In genomic region chr4:126750723-126751122, GRCh38 we compare ENCODE assay signal across 31 cellular contexts.
"Had no signal": no experiment of that assay in that cellular context is flagged by ENCODE, and none has a peak within 500 bp of the region (broad histone marks: within the 10 kb centered on the region; RNA-seq: fewer than 3 reads in every experiment).

No MANE protein-coding gene starts in this region.

- FAIRE-seq: pancreas had no signal

- ATAC-seq: activated CD8-positive, alpha-beta T cell treated with anti-CD3 and anti-CD28 coated beads for 36 hours; activated T-cell treated with anti-CD3 and anti-CD28 coated beads, Interleukin-2, amount 50 U/mL, for 4 hours; activated T-helper 17 cell treated with anti-CD3 and anti-CD28 coated beads, Interleukin-2, amount 50 U/mL, for 72 hours; esophagus mucosa; naive thymus-derived CD8-positive, alpha-beta T cell; pancreas; stimulated activated memory B cell treated with anti-CD40 and anti-IgM and Interleukin-4, amounts not matched to agents 10 μg/mL and 1 μg/mL and 100 μg/mL, for 72 hours; stimulated activated naive CD8-positive, alpha-beta T cell treated with anti-CD3 and anti-CD28 coated beads, Interleukin-15, amount 100 ng/mL, for 72 hours; T-helper 17 cell had no signal

- DNase-seq: activated CD4-positive, alpha-beta T cell treated with anti-CD3 and anti-CD28 coated beads, Interleukin-2, amount 10 ng/mL, durations not matched to agents 24 days and 14 days; activated CD4-positive, CD25-positive, alpha-beta regulatory T cell treated with anti-CD3 and anti-CD28 coated beads, Interleukin-2, amount 50 U/mL, for 72 hours; activated CD8-positive, alpha-beta T cell treated with anti-CD3 and anti-CD28 coated beads for 36 hours; activated gamma-delta T cell treated with Interleukin-2 at 50 U/mL for 16 hours; activated naive CD4-positive, alpha-beta T cell treated with anti-CD3 and anti-CD28 coated beads, Interleukin-2, amount 50 U/mL, for 16 hours; activated T-cell treated with anti-CD3 and anti-CD28 coated beads, Interleukin-2, amount 50 U/mL, for 4 hours; amygdala; endodermal cell; foreskin fibroblast; kidney glomerular epithelial cell; naive thymus-derived CD8-positive, alpha-beta T cell; nucleus accumbens; pancreas; retina; stimulated activated CD4-positive, alpha-beta T cell treated with anti-CD3 and anti-CD28 coated beads, Interleukin-1b, Interleukin-23, amount 100 ng/mL, for 48 hours; stimulated activated CD4-positive, alpha-beta T cell treated with anti-CD3 and anti-CD28 coated beads, Interleukin-4, amount 100 ng/mL, for 4 hours; stimulated activated CD8-positive, alpha-beta memory T cell treated with anti-CD3 and anti-CD28 coated beads, Interleukin-4, amount 100 ng/mL, for 48 hours; stimulated activated naive CD8-positive, alpha-beta T cell treated with anti-CD3 and anti-CD28 coated beads, Interleukin-15, amount 100 ng/mL, for 72 hours; substantia nigra; T-helper 17 cell; T1000 had no signal

- H3K4me2 ChIP-seq: smooth muscle cell had no signal

- H3K4me1 Mint-ChIP-seq: activated CD4-positive, alpha-beta T cell treated with anti-CD3 and anti-CD28 coated beads, Interleukin-2, amount 10 ng/mL, durations not matched to agents 24 days and 14 days; activated T-helper 17 cell treated with anti-CD3 and anti-CD28 coated beads, Interleukin-2, amount 50 U/mL, for 72 hours; central memory CD8-positive, alpha-beta T cell; memory B cell; naive thymus-derived CD8-positive, alpha-beta T cell; neural crest cell; stimulated activated memory B cell treated with anti-CD40 and anti-IgM and Interleukin-4, amounts not matched to agents 10 μg/mL and 1 μg/mL and 100 μg/mL, for 72 hours; stimulated activated naive CD8-positive, alpha-beta T cell treated with anti-CD3 and anti-CD28 coated beads, Interleukin-15, amount 100 ng/mL, for 72 hours; T-helper 17 cell had no signal

- H3K27ac Mint-ChIP-seq: activated CD4-positive, alpha-beta T cell treated with anti-CD3 and anti-CD28 coated beads, Interleukin-2, amount 10 ng/mL, durations not matched to agents 24 days and 14 days; activated CD8-positive, alpha-beta T cell treated with anti-CD3 and anti-CD28 coated beads for 36 hours; activated T-helper 17 cell treated with anti-CD3 and anti-CD28 coated beads, Interleukin-2, amount 50 U/mL, for 72 hours; dendritic cell treated with granulocyte-macrophage colony-stimulating factor and Interleukin-4, amounts not matched to agents 40 ng/mL and 50 ng/mL, for 4 days; endodermal cell; memory B cell; naive thymus-derived CD8-positive, alpha-beta T cell; stimulated activated memory B cell treated with anti-CD40 and anti-IgM and Interleukin-4, amounts not matched to agents 10 μg/mL and 1 μg/mL and 100 μg/mL, for 72 hours; stimulated activated naive CD8-positive, alpha-beta T cell treated with anti-CD3 and anti-CD28 coated beads, Interleukin-15, amount 100 ng/mL, for 72 hours; T-helper 17 cell; type B pancreatic cell had no signal

- H3K27me3 ChIP-seq: pancreas had no signal

- H3K36me3 Mint-ChIP-seq: memory B cell; naive thymus-derived CD8-positive, alpha-beta T cell; stimulated activated memory B cell treated with anti-CD40 and anti-IgM and Interleukin-4, amounts not matched to agents 10 μg/mL and 1 μg/mL and 100 μg/mL, for 72 hours; type B pancreatic cell had no signal

- H3K27ac ChIP-seq: pancreas, prostate gland had no signal

- H3K27me3 Mint-ChIP-seq: activated CD4-positive, alpha-beta T cell treated with anti-CD3 and anti-CD28 coated beads, Interleukin-2, amount 10 ng/mL, durations not matched to agents 24 days and 14 days; activated CD8-positive, alpha-beta T cell treated with anti-CD3 and anti-CD28 coated beads for 36 hours; activated T-helper 17 cell treated with anti-CD3 and anti-CD28 coated beads, Interleukin-2, amount 50 U/mL, for 72 hours; central memory CD8-positive, alpha-beta T cell; dendritic cell treated with granulocyte-macrophage colony-stimulating factor and Interleukin-4, amounts not matched to agents 40 ng/mL and 50 ng/mL, for 4 days; memory B cell; naive thymus-derived CD8-positive, alpha-beta T cell; stimulated activated memory B cell treated with anti-CD40 and anti-IgM and Interleukin-4, amounts not matched to agents 10 μg/mL and 1 μg/mL and 100 μg/mL, for 72 hours; stimulated activated naive CD8-positive, alpha-beta T cell treated with anti-CD3 and anti-CD28 coated beads, Interleukin-15, amount 100 ng/mL, for 72 hours; T-helper 17 cell; type B pancreatic cell had no signal

- H3K9me3 ChIP-seq: pancreas, prostate gland had no signal

- H3K36me3 ChIP-seq: pancreas, prostate gland had no signal

- H3K4me1 ChIP-seq: pancreas, prostate gland had no signal

- H3K4me3 ChIP-seq: pancreas, prostate gland, smooth muscle cell had no signal

- H3K4me3 Mint-ChIP-seq: activated CD4-positive, alpha-beta T cell treated with anti-CD3 and anti-CD28 coated beads, Interleukin-2, amount 10 ng/mL, durations not matched to agents 24 days and 14 days; activated CD8-positive, alpha-beta T cell treated with anti-CD3 and anti-CD28 coated beads for 36 hours; activated T-cell treated with anti-CD3 and anti-CD28 coated beads, Interleukin-2, amount 50 U/mL, for 4 hours; activated T-helper 17 cell treated with anti-CD3 and anti-CD28 coated beads, Interleukin-2, amount 50 U/mL, for 72 hours; central memory CD8-positive, alpha-beta T cell; dendritic cell treated with granulocyte-macrophage colony-stimulating factor and Interleukin-4, amounts not matched to agents 40 ng/mL and 50 ng/mL, for 4 days; endodermal cell; memory B cell; naive thymus-derived CD8-positive, alpha-beta T cell; neural crest cell; stimulated activated memory B cell treated with anti-CD40 and anti-IgM and Interleukin-4, amounts not matched to agents 10 μg/mL and 1 μg/mL and 100 μg/mL, for 72 hours; stimulated activated naive CD8-positive, alpha-beta T cell treated with anti-CD3 and anti-CD28 coated beads, Interleukin-15, amount 100 ng/mL, for 72 hours; T-helper 17 cell; type B pancreatic cell had no signal

- H3K9me3 Mint-ChIP-seq: activated CD4-positive, alpha-beta T cell treated with anti-CD3 and anti-CD28 coated beads, Interleukin-2, amount 10 ng/mL, durations not matched to agents 24 days and 14 days; stimulated activated naive CD8-positive, alpha-beta T cell treated with anti-CD3 and anti-CD28 coated beads, Interleukin-15, amount 100 ng/mL, for 72 hours; type B pancreatic cell had no signal
